Comparison of ENCODE assay signal across 27 cellular contexts in genomic region chr3:190088890-190089289, GRCh38. TPM values are rescaled to one million over a fixed set of nuclear protein-coding genes. Genes with fewer than 3 reads are reported as not detected.
DNase-seq lines count a peak whose midpoint lies in the region; ATAC-seq and TF ChIP-seq lines count a peak whose summit lies in the region.
"Had no signal": no experiment of that assay in that cellular context is flagged by ENCODE, and none has a peak within 500 bp of the region (broad histone marks: within the 10 kb centered on the region; RNA-seq: fewer than 3 reads in every experiment).

No MANE protein-coding gene starts in this region.

- peaks cover 20 to 44% of the 10 kb centered on the region in 2 experiments for H3K79me1 ChIP-seq in IMR-90 (ENCODE audit: low read depth in 1 of 2, low read length in 2 of 2)

- H3F3A ChIP-seq in neural progenitor cell (ENCODE audit: low read depth), result peaks cover 9% of the 10 kb centered on the region
- H3F3A ChIP-seq in PC-9 (ENCODE audit: insufficient read depth, low read depth), result no peaks in the 10 kb centered on the region

- peak overlapping the region; percentile 10; the same call in 1 of the 2 replicates for H4K91ac ChIP-seq in IMR-90 (ENCODE audit: insufficient read depth, low read depth, low read length)

- no peaks in the 10 kb centered on the region for H3K36me3 Mint-ChIP-seq in CD4-positive, alpha-beta memory T cell
- peaks cover 2% of the 10 kb centered on the region for H3K36me3 Mint-ChIP-seq in neural progenitor cell
- H3K36me3 Mint-ChIP-seq: brain, naive B cell had no signal

- H3K4me1 ChIP-seq in IMR-90 (ENCODE audit: control insufficient read depth, insufficient read depth, low read length) (peaks cover 9% of the 10 kb centered on the region), adrenal gland (replicated peaks in 1 of 2) (peaks cover 21 to 60% of the 10 kb centered on the region in 2 donors), neural progenitor cell (peaks cover 26% of the 10 kb centered on the region), PC-9 (replicated peaks; ENCODE audit: insufficient read depth) (peaks cover 7% of the 10 kb centered on the region; the same call in 1 of the 2 replicates)
- no peaks in the 10 kb centered on the region for H3K4me1 ChIP-seq in CD4-positive, alpha-beta memory T cell (ENCODE audit: insufficient read depth, low read length)

- H2BK120ac ChIP-seq in IMR-90 (ENCODE audit: low read depth, low read length), result no peak overlapping the region

- no peak for ATAC-seq in IMR-90 (ENCODE audit: low read depth)
- ATAC-seq in GM18511 (IDR thresholded peaks at IDR 0.05; ENCODE audit: unreplicated experiment), result no peak
- ATAC-seq: activated CD8-positive, alpha-beta T cell treated with anti-CD3 and anti-CD28 coated beads for 36 hours; activated naive CD8-positive, alpha-beta T cell treated with anti-CD3 and anti-CD28 coated beads, Interleukin-2, amount 50 U/mL, for 24 hours; HCT116 had no signal

- BruUV-seq in IMR-90 (replicated peaks; lab: Mats Ljungman, UMichigan), result no TSS peak
- BruUV-seq in PC-9 (replicated peaks; lab: Mats Ljungman, UMichigan), result no TSS peak

- WGBS in IMR-90 (ENCODE audit: extremely low coverage in 2 of 2, insufficient read length in 1 of 2), 2 experiments, result no CpG with 5 or more reads among the region's 9 CpGs
- WGBS in adrenal gland, 4 donors, result 66 to 81% (median 73%) methylated on average over 9 of the region's 9 CpGs

- intact Hi-C loops in IMR-90 (cut with micrococcal nuclease) (no loop called here), adrenal gland (cut with DNase I) (no loop called here), PC-9 (cut with micrococcal nuclease; ENCODE audit: unreplicated experiment) (no loop called here)
- intact Hi-C loops in CD4-positive, alpha-beta memory T cell (cut with micrococcal nuclease), result no loop called here

- H3K4me1 Mint-ChIP-seq in CD4-positive, alpha-beta memory T cell, result no peaks in the 10 kb centered on the region
- peaks cover 35% of the 10 kb centered on the region for H3K4me1 Mint-ChIP-seq in neural progenitor cell
- H3K4me1 Mint-ChIP-seq: activated naive CD8-positive, alpha-beta T cell treated with anti-CD3 and anti-CD28 coated beads, Interleukin-2, amount 50 U/mL, for 24 hours; naive B cell had no signal

- H4K8ac ChIP-seq in IMR-90 (ENCODE audit: low read depth in 2 of 2, low read length in 2 of 2), result no peak overlapping the region

- H3K9me3 ChIP-seq in IMR-90 (ENCODE audit: control insufficient read depth, insufficient read depth, low read length) (no peaks in the 10 kb centered on the region), adrenal gland (replicated peaks in 1 of 3) (no peaks in the 10 kb centered on the region), neural progenitor cell (ENCODE audit: low read depth) (no peaks in the 10 kb centered on the region), PC-9 (ENCODE audit: insufficient read depth, low read depth) (peaks cover 2% of the 10 kb centered on the region; the same call in 1 of the 2 replicates)
- no peaks in the 10 kb centered on the region for H3K9me3 ChIP-seq in CD4-positive, alpha-beta memory T cell (ENCODE audit: control insufficient read depth in 1 of 2, low read length in 2 of 2)
- H3K9me3 ChIP-seq: vagina had no signal

- dilution Hi-C loops in IMR-90 (cut with HindIII; ENCODE audit: low sequenced_read_pairs, unreplicated experiment), result no loop called here

- no peak for TF ChIP-seq CTCF in IMR-90 (conservative IDR thresholded peaks at IDR 0.05; ENCODE audit: low read depth, low read length)
- no peak for TF ChIP-seq CTCF in adrenal gland (IDR thresholded peaks at IDR 0.05)
- no peak for TF ChIP-seq CTCF in foreskin fibroblast (IDR thresholded peaks at IDR 0.05; ENCODE audit: low read depth, low read length)
- no peak for TF ChIP-seq CTCF in neural progenitor cell (IDR thresholded peaks at IDR 0.05)
- no peak for TF ChIP-seq CTCF in PC-9 (conservative IDR thresholded peaks at IDR 0.05)

- TF ChIP-seq POLR2A in IMR-90 (IDR thresholded peaks at IDR 0.05; ENCODE audit: low read depth, low read length) (no peak), adrenal gland (IDR thresholded peaks at IDR 0.05) (peak in 1 of 2 donors; percentile 29)

- no peak overlapping the region for H2BK15ac ChIP-seq in IMR-90 (ENCODE audit: low read depth, low read length)

- H3K9me2 ChIP-seq in PC-9 (ENCODE audit: insufficient read depth), result no peaks in the 10 kb centered on the region

- no peak overlapping the region for H4K5ac ChIP-seq in IMR-90 (ENCODE audit: low read depth, low read length)

- peak overlapping the region; percentile 39; the same call in 1 of the 2 replicates for H2AK5ac ChIP-seq in IMR-90 (ENCODE audit: low read depth, low read length)

- H3K4me3 ChIP-seq in IMR-90 (ENCODE audit: insufficient read depth, low read depth, low read length) (no peak overlapping the region), adrenal gland (no peak overlapping the region), foreskin fibroblast (ENCODE audit: low read depth in 1 of 2, low read length in 2 of 2) (no peak overlapping the region), neural progenitor cell (no peak overlapping the region), PC-9 (no peak overlapping the region)
- H3K4me3 ChIP-seq in CD4-positive, alpha-beta memory T cell (ENCODE audit: low read length in 2 of 2), result no peak overlapping the region
- H3K4me3 ChIP-seq: smooth muscle cell, vagina had no signal

- no peak overlapping the region for H3K23ac ChIP-seq in IMR-90 (ENCODE audit: low read depth, low read length)

- DNase-seq in A172 (ENCODE audit: low spot score) (peak; percentile 43), IMR-90 (peak; percentile 23), adrenal gland (peak in 4 of 7 donors; percentile 43 to 72 (median 60)), foreskin fibroblast (peak; percentile 21 to 40), neural progenitor cell (ENCODE audit: low spot score) (no peak), PC-9 (no peak)
- no peak for DNase-seq in CD4-positive, alpha-beta memory T cell
- DNase-seq: activated CD4-positive, alpha-beta T cell treated with anti-CD3 and anti-CD28 coated beads for 1 hour; activated gamma-delta T cell; activated naive CD8-positive, alpha-beta T cell treated with anti-CD3 and anti-CD28 coated beads, Interleukin-2, amount 50 U/mL, for 24 hours; activated T-cell treated with anti-CD3 and anti-CD28 coated beads for 4 hours; COR-L47; DMS79; glutamatergic neuron; naive B cell; NCI-H1092; NCI-H187; NCI-H82; Right ventricle myocardium superior had no signal

- POLR2A ChIA-PET in IMR-90 (lab: Charles Lee; ENCODE audit: unreplicated experiment) (no interaction called here), PC-9 (lab: Charles Lee; ENCODE audit: unreplicated experiment) (no interaction called here)
- POLR2A ChIA-PET in CD4-positive, alpha-beta memory T cell (lab: Charles Lee; ENCODE audit: partially characterized antibody), result no interaction called here

- no peaks in the 10 kb centered on the region for H4K20me1 ChIP-seq in IMR-90 (ENCODE audit: insufficient read depth, low read length)
- no peaks in the 10 kb centered on the region for H4K20me1 ChIP-seq in neural progenitor cell (ENCODE audit: low read depth)
- H4K20me1 ChIP-seq in PC-9 (ENCODE audit: insufficient read depth), result no peaks in the 10 kb centered on the region

- H3K9me1 ChIP-seq in IMR-90 (ENCODE audit: insufficient read depth, low read length), result peaks cover 12% of the 10 kb centered on the region; the same call in 1 of the 2 replicates

- H2AFZ ChIP-seq in IMR-90 (replicated peaks; ENCODE audit: low read length, poor library complexity) (no peak overlapping the region), neural progenitor cell (replicated peaks) (no peak overlapping the region), PC-9 (no peak overlapping the region)

- H2AK9ac ChIP-seq in IMR-90 (replicated peaks; ENCODE audit: low read depth, low read length, poor library complexity), result no peak overlapping the region

- no peak overlapping the region for H3K4me2 ChIP-seq in IMR-90 (ENCODE audit: low read depth, low read length)
- no peak overlapping the region for H3K4me2 ChIP-seq in neural progenitor cell
- no peak overlapping the region for H3K4me2 ChIP-seq in PC-9
- H3K4me2 ChIP-seq: smooth muscle cell had no signal

- TF ChIP-seq RAD21 in IMR-90 (IDR thresholded peaks at IDR 0.05; ENCODE audit: low read length), result no peak

- 0 out of 2 replicates have a peak overlapping the region, but pooled peaks have one; percentile 4 for H3K14ac ChIP-seq in IMR-90 (replicated peaks; ENCODE audit: low read depth, low read length)

- H2BK5ac ChIP-seq in IMR-90 (ENCODE audit: low read depth, low read length, poor library complexity, severe bottlenecking), result no peak overlapping the region

- H3K27me3 Mint-ChIP-seq in CD4-positive, alpha-beta memory T cell, result peaks cover 7 to 9% of the 10 kb centered on the region in 2 donors
- no peaks in the 10 kb centered on the region for H3K27me3 Mint-ChIP-seq in neural progenitor cell (ENCODE audit: insufficient read depth, low read depth)
- H3K27me3 Mint-ChIP-seq: dendritic cell treated with granulocyte-macrophage colony-stimulating factor and Interleukin-4, amounts not matched to agents 40 ng/mL and 50 ng/mL, for 4 days had no signal

- no peaks in the 10 kb centered on the region for H3K79me2 ChIP-seq in neural progenitor cell (ENCODE audit: low read depth)
- H3K79me2 ChIP-seq in PC-9 (ENCODE audit: low read depth), result no peaks in the 10 kb centered on the region; the same call in 1 of the 2 replicates

- in situ Hi-C loops in IMR-90 (cut with MboI; ENCODE audit: low sequenced_read_pairs), result no loop called here

- H3K9me3 Mint-ChIP-seq in CD4-positive, alpha-beta memory T cell, result peaks cover 0 to 2% (median 0%) of the 10 kb centered on the region in 8 donors
- H3K9me3 Mint-ChIP-seq in neural progenitor cell, result no peaks in the 10 kb centered on the region
- H3K9me3 Mint-ChIP-seq: activated CD8-positive, alpha-beta T cell treated with anti-CD3 and anti-CD28 coated beads for 36 hours; activated naive CD8-positive, alpha-beta T cell treated with anti-CD3 and anti-CD28 coated beads, Interleukin-2, amount 50 U/mL, for 24 hours; dendritic cell treated with granulocyte-macrophage colony-stimulating factor and Interleukin-4, amounts not matched to agents 40 ng/mL and 50 ng/mL, for 4 days had no signal

- CTCF ChIA-PET in IMR-90 (lab: Yijun Ruan, JAX) (no interaction called here), PC-9 (lab: Charles Lee) (no interaction called here)
- CTCF ChIA-PET in CD4-positive, alpha-beta memory T cell (lab: Charles Lee; ENCODE audit: partially characterized antibody), result no interaction called here

- H3K36me3 ChIP-seq in IMR-90 (ENCODE audit: control insufficient read depth, insufficient read depth, low read length) (no peaks in the 10 kb centered on the region; the same call in 1 of the 2 replicates), adrenal gland (replicated peaks in 1 of 2) (no peaks in the 10 kb centered on the region), neural progenitor cell (no peaks in the 10 kb centered on the region), PC-9 (ENCODE audit: low read depth) (no peaks in the 10 kb centered on the region)
- H3K36me3 ChIP-seq in CD4-positive, alpha-beta memory T cell (ENCODE audit: insufficient read depth, low read length), result no peaks in the 10 kb centered on the region
- H3K36me3 ChIP-seq: vagina had no signal

- no peak overlapping the region for H3K4ac ChIP-seq in IMR-90 (ENCODE audit: low read depth, low read length)

- no peak overlapping the region; the same call in 1 of the 2 replicates for H3K18ac ChIP-seq in IMR-90 (ENCODE audit: low read depth, low read length)

- no peak overlapping the region for H3K4me3 Mint-ChIP-seq in CD4-positive, alpha-beta memory T cell
- no peak overlapping the region for H3K4me3 Mint-ChIP-seq in neural progenitor cell
- H3K4me3 Mint-ChIP-seq: activated CD8-positive, alpha-beta T cell treated with anti-CD3 and anti-CD28 coated beads for 36 hours; activated naive CD8-positive, alpha-beta T cell treated with anti-CD3 and anti-CD28 coated beads, Interleukin-2, amount 50 U/mL, for 24 hours; brain; dendritic cell treated with granulocyte-macrophage colony-stimulating factor and Interleukin-4, amounts not matched to agents 40 ng/mL and 50 ng/mL, for 4 days; naive B cell had no signal

- H3K56ac ChIP-seq in IMR-90 (ENCODE audit: extremely low read depth, insufficient read depth, low read length), result no peak overlapping the region

- H3K27ac Mint-ChIP-seq in CD4-positive, alpha-beta memory T cell, result no peak overlapping the region
- H3K27ac Mint-ChIP-seq in neural progenitor cell, result no peak overlapping the region
- H3K27ac Mint-ChIP-seq: activated CD8-positive, alpha-beta T cell treated with anti-CD3 and anti-CD28 coated beads for 36 hours; activated naive CD8-positive, alpha-beta T cell treated with anti-CD3 and anti-CD28 coated beads, Interleukin-2, amount 50 U/mL, for 24 hours; brain; dendritic cell treated with granulocyte-macrophage colony-stimulating factor and Interleukin-4, amounts not matched to agents 40 ng/mL and 50 ng/mL, for 4 days; naive B cell had no signal

- H3K9ac ChIP-seq in IMR-90 (ENCODE audit: low read depth, low read length) (no peak overlapping the region), neural progenitor cell (no peak overlapping the region)

- H2BK20ac ChIP-seq in IMR-90 (ENCODE audit: low read depth, low read length), result no peak overlapping the region

- no peak overlapping the region for H3K27ac ChIP-seq in IMR-90 (ENCODE audit: insufficient read depth, low read length)
- peak overlapping the region in 3 of 5 donors; percentile 17 to 38 (median 26) for H3K27ac ChIP-seq in adrenal gland
- no peak overlapping the region for H3K27ac ChIP-seq in CD4-positive, alpha-beta memory T cell (ENCODE audit: low read depth, low read length)
- H3K27ac ChIP-seq in neural progenitor cell, result no peak overlapping the region
- no peak overlapping the region for H3K27ac ChIP-seq in PC-9
- H3K27ac ChIP-seq: vagina had no signal

- H3K27me3 ChIP-seq in IMR-90 (ENCODE audit: control insufficient read depth, insufficient read depth, low read length) (no peaks in the 10 kb centered on the region), adrenal gland (no peaks in the 10 kb centered on the region), neural progenitor cell (no peaks in the 10 kb centered on the region), PC-9 (ENCODE audit: insufficient read depth, low read depth) (no peaks in the 10 kb centered on the region)
- H3K27me3 ChIP-seq in CD4-positive, alpha-beta memory T cell (ENCODE audit: insufficient read depth, low read length), result no peaks in the 10 kb centered on the region
- H3K27me3 ChIP-seq: vagina had no signal

RNA-seq across cellular contexts. Expression of gene P3H2, which starts 31.8 kb away (rescaled TPM):
- total RNA-seq in A172 (2014; rRNA removed; shearing (Covaris generic)), result 12.6 and 30.3 TPM in 2 replicates
- 54.7 and 74.4 TPM in 2 replicates for total RNA-seq in IMR-90 (2012; rRNA removed)
- polyA plus RNA-seq in IMR-90 (2012; rRNA removed), result 54.9 and 64.3 TPM in 2 replicates
- polyA plus RNA-seq in IMR-90 (2012; cell fraction: cytosol; rRNA removed), result 23.4 and 32.0 TPM in 2 replicates
- 20.0 and 59.7 TPM in 2 replicates for polyA plus RNA-seq in IMR-90 (2012; cell fraction: nucleus; rRNA removed; ENCODE audit: low replicate concordance)
- 100 to 1,000 TPM in 3 of 8 donors, 10 to 100 TPM in 5; 66.1 to 175 (median 90.9) TPM for total RNA-seq in adrenal gland
- 10 to 100 TPM; 22.8 to 91.3 (median 72.8) TPM for polyA plus RNA-seq in adrenal gland
- not detected for total RNA-seq in CD4-positive, alpha-beta memory T cell
- polyA plus RNA-seq in CD4-positive, alpha-beta memory T cell, result not detected
- total RNA-seq in neural progenitor cell (ENCODE audit: low replicate concordance), result 9.0 and 21.4 TPM in 2 replicates
- 20.9 and 26.2 TPM in 2 replicates for total RNA-seq in PC-9 (2021)
- total RNA-seq: activated CD8-positive, alpha-beta T cell treated with anti-CD3 and anti-CD28 coated beads for 36 hours; OCI-LY7 had no signal

Comparison
In these comparisons a context has a peak if more than half of its experiments do, and no peak if none do; other contexts are left out.
1. DNase-seq: peak in A172 (single experiment), IMR-90 (single experiment), adrenal gland (4 of 7) and foreskin fibroblast (2 of 2); none in CD4-positive, alpha-beta memory T cell (0 of 5), neural progenitor cell (single experiment) and PC-9 (0 of 2).
2. H3K27ac ChIP-seq: peak in adrenal gland (3 of 5); none in IMR-90 (single experiment), CD4-positive, alpha-beta memory T cell (single experiment), neural progenitor cell (single experiment) and PC-9 (single experiment).
3. RNA of gene P3H2, which starts 31.8 kb away (total RNA-seq): 66.1 to 175 TPM in adrenal gland, 54.7 to 74.4 TPM in IMR-90, 12.6 to 30.3 TPM in A172, 9.0 to 21.4 TPM in neural progenitor cell and 20.9 to 26.2 TPM in PC-9; not detected in CD4-positive, alpha-beta memory T cell; every median in the first group is over 10 times any median in the second.